ENCODE assay signal across 21 cellular contexts in genomic region chr4:40033603-40034002, GRCh38. TPM values are rescaled to one million over a fixed set of nuclear protein-coding genes. Genes with fewer than 3 reads are reported as not detected.
A peak's percentile ranks its signal among the peaks of the same experiment; 100 is the strongest.
DNase-seq lines count a peak whose midpoint lies in the region; ATAC-seq, FAIRE-seq and TF ChIP-seq lines count a peak whose summit lies in the region.
"Had no signal": no experiment of that assay in that cellular context is flagged by ENCODE, and none has a peak within 500 bp of the region (broad histone marks: within the 10 kb centered on the region; RNA-seq: fewer than 3 reads in every experiment).

No MANE protein-coding gene starts in this region.

- H3K79me2 ChIP-seq in hepatocyte (no peaks in the 10 kb centered on the region), osteoblast (ENCODE audit: insufficient read depth, low read length) (no peaks in the 10 kb centered on the region)

- H3K9me3 Mint-ChIP-seq in activated T-helper 2 cell treated with anti-CD3 and anti-CD28 coated beads, Interferon-gamma antibody, Interleukin-2, Interleukin-4, amounts not matched to agents 10 μg/mL and 5 μg/mL and 100 μg/mL, durations not matched to agents 14 hours and 24 hours and 36 hours: no peaks in the 10 kb centered on the region
- H3K9me3 Mint-ChIP-seq: CD4-positive, CD25-positive, alpha-beta regulatory T cell; CD8-positive, alpha-beta memory T cell; IgD-negative memory B cell had no signal

- no peak for DNase-seq in activated T-helper 2 cell treated with anti-CD3 and anti-CD28 coated beads, Interferon-gamma antibody, Interleukin-2, Interleukin-4, amounts not matched to agents 10 μg/mL and 5 μg/mL and 100 μg/mL, durations not matched to agents 14 hours and 24 hours and 36 hours (ENCODE audit: low spot score)
- no peak for DNase-seq in hepatocyte (ENCODE audit: low spot score)
- no peak for DNase-seq in osteoblast (ENCODE audit: insufficient read length, low spot score, missing footprints)
- no peak for DNase-seq in MG63
- no peak for DNase-seq in frontal cortex (ENCODE audit: low spot score in 2 of 2)
- DNase-seq: ACHN; BE2C; C1 segment of cervical spinal cord; Caco-2; CD4-positive, CD25-positive, alpha-beta regulatory T cell; CD8-positive, alpha-beta memory T cell; HCEC 1CT had no signal

- H2AFZ ChIP-seq in hepatocyte (no peak overlapping the region), osteoblast (ENCODE audit: low read length) (peak overlapping the region; percentile 59)

- peak overlapping the region; percentile 0 for H3K27ac Mint-ChIP-seq in activated T-helper 2 cell treated with anti-CD3 and anti-CD28 coated beads, Interferon-gamma antibody, Interleukin-2, Interleukin-4, amounts not matched to agents 10 μg/mL and 5 μg/mL and 100 μg/mL, durations not matched to agents 14 hours and 24 hours and 36 hours
- H3K27ac Mint-ChIP-seq: CD4-positive, CD25-positive, alpha-beta regulatory T cell; CD8-positive, alpha-beta memory T cell had no signal

- peaks cover 4% of the 10 kb centered on the region for H3K4me1 ChIP-seq in hepatocyte (ENCODE audit: insufficient read depth)
- no peaks in the 10 kb centered on the region for H3K4me1 ChIP-seq in osteoblast (ENCODE audit: insufficient read depth, low read length)
- H3K4me1 ChIP-seq: BE2C, Caco-2 had no signal

- H3K27ac ChIP-seq in hepatocyte (peak overlapping the region; percentile 68), osteoblast (ENCODE audit: low read depth, low read length) (no peak overlapping the region)

- H4K20me1 ChIP-seq in hepatocyte (ENCODE audit: insufficient read depth, poor library complexity, severe bottlenecking) (no peaks in the 10 kb centered on the region), osteoblast (ENCODE audit: insufficient read depth, low read length) (no peaks in the 10 kb centered on the region)

- H3K9me3 ChIP-seq in hepatocyte (ENCODE audit: low read depth) (no peaks in the 10 kb centered on the region), osteoblast (ENCODE audit: low read depth, low read length) (no peaks in the 10 kb centered on the region), MG63 (no peaks in the 10 kb centered on the region)
- H3K9me3 ChIP-seq: BE2C, Caco-2 had no signal

- H3K4me3 ChIP-seq in hepatocyte: no peak overlapping the region
- H3K4me3 ChIP-seq in osteoblast (ENCODE audit: insufficient read depth, low read length): no peak overlapping the region
- no peak overlapping the region for H3K4me3 ChIP-seq in MG63

- H3K36me3 ChIP-seq in hepatocyte (replicated peaks; ENCODE audit: insufficient read depth, low read depth) (no peaks in the 10 kb centered on the region), osteoblast (ENCODE audit: insufficient read depth, low read length) (no peaks in the 10 kb centered on the region), MG63 (no peaks in the 10 kb centered on the region)
- H3K36me3 ChIP-seq: BE2C had no signal

- no peak overlapping the region for H3K4me2 ChIP-seq in hepatocyte
- no peak overlapping the region for H3K4me2 ChIP-seq in osteoblast (ENCODE audit: insufficient read depth, low read length)

- no peaks in the 10 kb centered on the region for H3K27me3 Mint-ChIP-seq in activated T-helper 2 cell treated with anti-CD3 and anti-CD28 coated beads, Interferon-gamma antibody, Interleukin-2, Interleukin-4, amounts not matched to agents 10 μg/mL and 5 μg/mL and 100 μg/mL, durations not matched to agents 14 hours and 24 hours and 36 hours (ENCODE audit: low read depth)
- H3K27me3 Mint-ChIP-seq: CD4-positive, CD25-positive, alpha-beta regulatory T cell; IgD-negative memory B cell had no signal

- H3K4me1 Mint-ChIP-seq in activated T-helper 2 cell treated with anti-CD3 and anti-CD28 coated beads, Interferon-gamma antibody, Interleukin-2, Interleukin-4, amounts not matched to agents 10 μg/mL and 5 μg/mL and 100 μg/mL, durations not matched to agents 14 hours and 24 hours and 36 hours (ENCODE audit: low read depth): peaks cover 4% of the 10 kb centered on the region
- H3K4me1 Mint-ChIP-seq: CD8-positive, alpha-beta memory T cell; IgD-negative memory B cell had no signal

- no peak overlapping the region for H3K4me3 Mint-ChIP-seq in activated T-helper 2 cell treated with anti-CD3 and anti-CD28 coated beads, Interferon-gamma antibody, Interleukin-2, Interleukin-4, amounts not matched to agents 10 μg/mL and 5 μg/mL and 100 μg/mL, durations not matched to agents 14 hours and 24 hours and 36 hours (ENCODE audit: low read depth)
- H3K4me3 Mint-ChIP-seq: CD8-positive, alpha-beta memory T cell; IgD-negative memory B cell had no signal

- TF ChIP-seq CTCF in hepatocyte (IDR thresholded peaks at IDR 0.05; ENCODE audit: poor library complexity): no peak
- no peak for TF ChIP-seq CTCF in osteoblast (IDR thresholded peaks at IDR 0.05; ENCODE audit: extremely low read depth, low read depth, low read length)

- H3K9me2 ChIP-seq in hepatocyte (replicated peaks; ENCODE audit: insufficient read depth): no peaks in the 10 kb centered on the region

- intact Hi-C loops in activated T-helper 2 cell treated with anti-CD3 and anti-CD28 coated beads, Interferon-gamma antibody, Interleukin-2, Interleukin-4, amounts not matched to agents 10 μg/mL and 5 μg/mL and 100 μg/mL, durations not matched to agents 14 hours and 24 hours and 36 hours (cut with micrococcal nuclease): no loop called here

- no peaks in the 10 kb centered on the region for H3K27me3 ChIP-seq in hepatocyte
- no peaks in the 10 kb centered on the region for H3K27me3 ChIP-seq in osteoblast (ENCODE audit: insufficient read depth, low read length)
- no peaks in the 10 kb centered on the region for H3K27me3 ChIP-seq in MG63
- H3K27me3 ChIP-seq: BE2C had no signal

- no peak for FAIRE-seq in frontal cortex (lab: Jason Lieb, UNC)
- FAIRE-seq: A204.1, D721Med, G401.6, GM12891, GM19239, H54, HepG2 had no signal

- no peak for ATAC-seq in HG03175 (IDR thresholded peaks at IDR 0.05; ENCODE audit: unreplicated experiment)
- ATAC-seq: HepG2 had no signal

- 46% methylated on average over 2 of the region's 2 CpGs for WGBS in hepatocyte (ENCODE audit: low lambda C conversion rate, missing lambda C conversion rate)

- no peaks in the 10 kb centered on the region for H3K36me3 Mint-ChIP-seq in activated T-helper 2 cell treated with anti-CD3 and anti-CD28 coated beads, Interferon-gamma antibody, Interleukin-2, Interleukin-4, amounts not matched to agents 10 μg/mL and 5 μg/mL and 100 μg/mL, durations not matched to agents 14 hours and 24 hours and 36 hours (ENCODE audit: low read depth)
- H3K36me3 Mint-ChIP-seq: CD4-positive, CD25-positive, alpha-beta regulatory T cell; CD8-positive, alpha-beta memory T cell; IgD-negative memory B cell had no signal

RNA-seq across cellular contexts. Expression of gene N4BP2, which starts 23.0 kb away (rescaled TPM):
- total RNA-seq in activated T-helper 2 cell treated with anti-CD3 and anti-CD28 coated beads, Interferon-gamma antibody, Interleukin-2, Interleukin-4, amounts not matched to agents 10 μg/mL and 5 μg/mL and 100 μg/mL, durations not matched to agents 14 hours and 24 hours and 36 hours: 23.2 and 23.8 TPM in 2 replicates
- 28.8 and 29.9 TPM in 2 replicates for total RNA-seq in hepatocyte
- polyA plus RNA-seq in hepatocyte: 10.2 and 11.2 TPM in 2 replicates
- total RNA-seq in osteoblast: 18.6 and 19.2 TPM in 2 replicates
- total RNA-seq in MG63 (2014; rRNA removed; shearing (Covaris generic); ENCODE audit: low replicate concordance): 1.3 and 1.5 TPM in 2 replicates
- total RNA-seq in frontal cortex: 77.5 TPM

RNA-seq across cellular contexts. Expression of gene PDS5A, which starts 55.9 kb away (rescaled TPM):
- total RNA-seq in activated T-helper 2 cell treated with anti-CD3 and anti-CD28 coated beads, Interferon-gamma antibody, Interleukin-2, Interleukin-4, amounts not matched to agents 10 μg/mL and 5 μg/mL and 100 μg/mL, durations not matched to agents 14 hours and 24 hours and 36 hours: 117 and 120 TPM in 2 replicates
- 69.2 and 74.0 TPM in 2 replicates for total RNA-seq in hepatocyte
- polyA plus RNA-seq in hepatocyte: 24.6 and 28.0 TPM in 2 replicates
- total RNA-seq in osteoblast: 70.9 and 73.7 TPM in 2 replicates
- total RNA-seq in MG63 (2014; rRNA removed; shearing (Covaris generic); ENCODE audit: low replicate concordance): 19.2 and 30.7 TPM in 2 replicates
- 70.9 TPM for total RNA-seq in frontal cortex
